1 cellular context compared by ENCODE assay signal in the genomic region with DNA sequence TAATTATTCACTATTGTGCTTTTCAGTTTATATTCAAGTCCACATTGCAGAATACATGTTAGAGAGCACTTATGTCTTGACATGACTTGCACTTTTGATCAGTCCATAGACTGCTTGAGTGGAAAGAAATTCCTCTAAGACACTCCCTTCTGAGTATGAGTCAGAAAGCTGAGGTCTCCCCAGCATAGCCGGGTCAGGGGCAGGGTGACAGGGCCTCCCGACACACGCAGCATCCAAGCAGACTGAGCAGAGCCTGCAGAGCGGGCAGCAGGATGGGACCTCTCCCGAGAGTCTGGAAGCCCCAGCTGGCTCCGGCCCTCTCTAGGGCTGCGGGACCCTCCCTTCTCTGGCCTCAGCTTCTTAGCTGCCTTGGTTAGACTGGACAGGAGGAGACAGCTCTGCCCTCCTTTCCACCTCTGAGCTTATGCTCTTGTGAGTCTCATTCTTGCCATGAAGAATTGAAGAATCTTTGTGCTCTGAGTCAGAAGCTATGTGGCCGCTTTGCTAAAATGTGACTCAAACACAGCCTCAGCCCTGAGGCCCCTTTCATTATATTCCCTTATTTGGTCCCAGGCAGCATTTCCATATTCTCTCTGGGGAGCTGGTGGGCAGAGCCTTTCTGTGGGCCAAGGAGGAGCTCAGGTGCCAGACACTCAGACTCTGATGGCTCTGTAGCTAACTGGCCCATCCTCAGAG.
TF ChIP-seq lines count a peak whose summit lies in the region.

No MANE protein-coding gene starts in this region.

TF ChIP-seq in HEK293, 187 proteins besides CTCF, POLR2A, EP300 and RAD21 (continued from another document):
- TF ChIP-seq, protein P1, sequence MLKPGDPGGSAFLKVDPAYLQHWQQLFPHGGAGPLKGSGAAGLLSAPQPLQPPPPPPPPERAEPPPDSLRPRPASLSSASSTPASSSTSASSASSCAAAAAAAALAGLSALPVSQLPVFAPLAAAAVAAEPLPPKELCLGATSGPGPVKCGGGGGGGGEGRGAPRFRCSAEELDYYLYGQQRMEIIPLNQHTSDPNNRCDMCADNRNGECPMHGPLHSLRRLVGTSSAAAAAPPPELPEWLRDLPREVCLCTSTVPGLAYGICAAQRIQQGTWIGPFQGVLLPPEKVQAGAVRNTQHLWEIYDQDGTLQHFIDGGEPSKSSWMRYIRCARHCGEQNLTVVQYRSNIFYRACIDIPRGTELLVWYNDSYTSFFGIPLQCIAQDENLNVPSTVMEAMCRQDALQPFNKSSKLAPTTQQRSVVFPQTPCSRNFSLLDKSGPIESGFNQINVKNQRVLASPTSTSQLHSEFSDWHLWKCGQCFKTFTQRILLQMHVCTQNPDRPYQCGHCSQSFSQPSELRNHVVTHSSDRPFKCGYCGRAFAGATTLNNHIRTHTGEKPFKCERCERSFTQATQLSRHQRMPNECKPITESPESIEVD (tag by site-specific recombination; IDR thresholded peaks at IDR 0.05), result no peak
- no peak for TF ChIP-seq ZNF274 (IDR thresholded peaks at IDR 0.05; ENCODE audit: low read length)
- no peak for TF ChIP-seq ZNF274 (tag by site-specific recombination; IDR thresholded peaks at IDR 0.05; ENCODE audit: borderline replicate concordance)
- TF ChIP-seq BCL11B (tag by site-specific recombination; IDR thresholded peaks at IDR 0.05; ENCODE audit: low read depth), result no peak
- no peak; the same call in 1 of the 2 replicates for TF ChIP-seq ZBTB48 (tag by site-specific recombination; IDR thresholded peaks at IDR 0.05)
- no peak for TF ChIP-seq ZNF791 (tag by site-specific recombination; IDR thresholded peaks at IDR 0.05)
- peak; percentile 84 for TF ChIP-seq ZNF600 (tag by site-specific recombination; IDR thresholded peaks at IDR 0.05)
- TF ChIP-seq ZNF664 (tag by site-specific recombination; IDR thresholded peaks at IDR 0.05), result no peak
- TF ChIP-seq ZNF768 (tag by site-specific recombination; IDR thresholded peaks at IDR 0.05), result no peak
- no peak for TF ChIP-seq ZNF292 (tag by site-specific recombination; IDR thresholded peaks at IDR 0.05; ENCODE audit: borderline replicate concordance, low read depth)
- no peak for TF ChIP-seq ZNF354C (tag by site-specific recombination; IDR thresholded peaks at IDR 0.05; ENCODE audit: borderline replicate concordance, low read depth)
- TF ChIP-seq SP7 (tag by site-specific recombination; IDR thresholded peaks at IDR 0.05), result 0 out of 2 replicates have a peak, but pooled peaks have one; percentile 55
- no peak for TF ChIP-seq ZNF155 (tag by site-specific recombination; IDR thresholded peaks at IDR 0.05)
- TF ChIP-seq ZNF394 (tag by site-specific recombination; IDR thresholded peaks at IDR 0.05; ENCODE audit: borderline replicate concordance), result no peak; the same call in 1 of the 2 replicates
- TF ChIP-seq ZBTB8A (tag by site-specific recombination; IDR thresholded peaks at IDR 0.05), result 0 out of 2 replicates have a peak, but pooled peaks have one; percentile 10
- TF ChIP-seq, protein P2, sequence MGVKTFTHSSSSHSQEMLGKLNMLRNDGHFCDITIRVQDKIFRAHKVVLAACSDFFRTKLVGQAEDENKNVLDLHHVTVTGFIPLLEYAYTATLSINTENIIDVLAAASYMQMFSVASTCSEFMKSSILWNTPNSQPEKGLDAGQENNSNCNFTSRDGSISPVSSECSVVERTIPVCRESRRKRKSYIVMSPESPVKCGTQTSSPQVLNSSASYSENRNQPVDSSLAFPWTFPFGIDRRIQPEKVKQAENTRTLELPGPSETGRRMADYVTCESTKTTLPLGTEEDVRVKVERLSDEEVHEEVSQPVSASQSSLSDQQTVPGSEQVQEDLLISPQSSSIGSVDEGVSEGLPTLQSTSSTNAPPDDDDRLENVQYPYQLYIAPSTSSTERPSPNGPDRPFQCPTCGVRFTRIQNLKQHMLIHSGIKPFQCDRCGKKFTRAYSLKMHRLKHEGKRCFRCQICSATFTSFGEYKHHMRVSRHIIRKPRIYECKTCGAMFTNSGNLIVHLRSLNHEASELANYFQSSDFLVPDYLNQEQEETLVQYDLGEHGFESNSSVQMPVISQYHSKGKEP (tag by site-specific recombination; IDR thresholded peaks at IDR 0.05), result no peak
- no peak for TF ChIP-seq HOXD13 (CRISPR knock-in tag; IDR thresholded peaks at IDR 0.05; ENCODE audit: borderline replicate concordance)
- TF ChIP-seq ZNF202 (tag by site-specific recombination; IDR thresholded peaks at IDR 0.05; ENCODE audit: borderline replicate concordance), result no peak
- TF ChIP-seq YY1 (tag by site-specific recombination; IDR thresholded peaks at IDR 0.05), result no peak
- TF ChIP-seq ZNF214 (tag by site-specific recombination; IDR thresholded peaks at IDR 0.05; ENCODE audit: borderline replicate concordance), result no peak
- no peak; the same call in 1 of the 2 replicates for TF ChIP-seq FEZF1 (tag by site-specific recombination; IDR thresholded peaks at IDR 0.05)
- TF ChIP-seq, protein P3, sequence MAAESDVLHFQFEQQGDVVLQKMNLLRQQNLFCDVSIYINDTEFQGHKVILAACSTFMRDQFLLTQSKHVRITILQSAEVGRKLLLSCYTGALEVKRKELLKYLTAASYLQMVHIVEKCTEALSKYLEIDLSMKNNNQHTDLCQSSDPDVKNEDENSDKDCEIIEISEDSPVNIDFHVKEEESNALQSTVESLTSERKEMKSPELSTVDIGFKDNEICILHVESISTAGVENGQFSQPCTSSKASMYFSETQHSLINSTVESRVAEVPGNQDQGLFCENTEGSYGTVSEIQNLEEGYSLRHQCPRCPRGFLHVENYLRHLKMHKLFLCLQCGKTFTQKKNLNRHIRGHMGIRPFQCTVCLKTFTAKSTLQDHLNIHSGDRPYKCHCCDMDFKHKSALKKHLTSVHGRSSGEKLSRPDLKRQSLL (tag by site-specific recombination; IDR thresholded peaks at IDR 0.05), result no peak
- TF ChIP-seq ZNF302 (tag by site-specific recombination; IDR thresholded peaks at IDR 0.05; ENCODE audit: low read depth), result no peak
- TF ChIP-seq, protein P4, sequence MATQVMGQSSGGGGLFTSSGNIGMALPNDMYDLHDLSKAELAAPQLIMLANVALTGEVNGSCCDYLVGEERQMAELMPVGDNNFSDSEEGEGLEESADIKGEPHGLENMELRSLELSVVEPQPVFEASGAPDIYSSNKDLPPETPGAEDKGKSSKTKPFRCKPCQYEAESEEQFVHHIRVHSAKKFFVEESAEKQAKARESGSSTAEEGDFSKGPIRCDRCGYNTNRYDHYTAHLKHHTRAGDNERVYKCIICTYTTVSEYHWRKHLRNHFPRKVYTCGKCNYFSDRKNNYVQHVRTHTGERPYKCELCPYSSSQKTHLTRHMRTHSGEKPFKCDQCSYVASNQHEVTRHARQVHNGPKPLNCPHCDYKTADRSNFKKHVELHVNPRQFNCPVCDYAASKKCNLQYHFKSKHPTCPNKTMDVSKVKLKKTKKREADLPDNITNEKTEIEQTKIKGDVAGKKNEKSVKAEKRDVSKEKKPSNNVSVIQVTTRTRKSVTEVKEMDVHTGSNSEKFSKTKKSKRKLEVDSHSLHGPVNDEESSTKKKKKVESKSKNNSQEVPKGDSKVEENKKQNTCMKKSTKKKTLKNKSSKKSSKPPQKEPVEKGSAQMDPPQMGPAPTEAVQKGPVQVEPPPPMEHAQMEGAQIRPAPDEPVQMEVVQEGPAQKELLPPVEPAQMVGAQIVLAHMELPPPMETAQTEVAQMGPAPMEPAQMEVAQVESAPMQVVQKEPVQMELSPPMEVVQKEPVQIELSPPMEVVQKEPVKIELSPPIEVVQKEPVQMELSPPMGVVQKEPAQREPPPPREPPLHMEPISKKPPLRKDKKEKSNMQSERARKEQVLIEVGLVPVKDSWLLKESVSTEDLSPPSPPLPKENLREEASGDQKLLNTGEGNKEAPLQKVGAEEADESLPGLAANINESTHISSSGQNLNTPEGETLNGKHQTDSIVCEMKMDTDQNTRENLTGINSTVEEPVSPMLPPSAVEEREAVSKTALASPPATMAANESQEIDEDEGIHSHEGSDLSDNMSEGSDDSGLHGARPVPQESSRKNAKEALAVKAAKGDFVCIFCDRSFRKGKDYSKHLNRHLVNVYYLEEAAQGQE (tag by site-specific recombination; IDR thresholded peaks at IDR 0.05), result no peak
- TF ChIP-seq PRDM1 (tag by site-specific recombination; IDR thresholded peaks at IDR 0.05), result no peak
- no peak for TF ChIP-seq ZNF239 (tag by site-specific recombination; IDR thresholded peaks at IDR 0.05)
- no peak for TF ChIP-seq ZNF324 (tag by site-specific recombination; IDR thresholded peaks at IDR 0.05)
- 0 out of 2 replicates have a peak, but pooled peaks have one; percentile 19 for TF ChIP-seq ZEB2 (tag by site-specific recombination; IDR thresholded peaks at IDR 0.05)
- TF ChIP-seq ZNF221 (tag by site-specific recombination; IDR thresholded peaks at IDR 0.05; ENCODE audit: borderline replicate concordance), result no peak
- no peak for TF ChIP-seq ZNF792 (tag by site-specific recombination; IDR thresholded peaks at IDR 0.05)
- TF ChIP-seq TRIM28 (IDR thresholded peaks at IDR 0.05; ENCODE audit: borderline replicate concordance, low read length), result no peak
- TF ChIP-seq, protein P5, sequence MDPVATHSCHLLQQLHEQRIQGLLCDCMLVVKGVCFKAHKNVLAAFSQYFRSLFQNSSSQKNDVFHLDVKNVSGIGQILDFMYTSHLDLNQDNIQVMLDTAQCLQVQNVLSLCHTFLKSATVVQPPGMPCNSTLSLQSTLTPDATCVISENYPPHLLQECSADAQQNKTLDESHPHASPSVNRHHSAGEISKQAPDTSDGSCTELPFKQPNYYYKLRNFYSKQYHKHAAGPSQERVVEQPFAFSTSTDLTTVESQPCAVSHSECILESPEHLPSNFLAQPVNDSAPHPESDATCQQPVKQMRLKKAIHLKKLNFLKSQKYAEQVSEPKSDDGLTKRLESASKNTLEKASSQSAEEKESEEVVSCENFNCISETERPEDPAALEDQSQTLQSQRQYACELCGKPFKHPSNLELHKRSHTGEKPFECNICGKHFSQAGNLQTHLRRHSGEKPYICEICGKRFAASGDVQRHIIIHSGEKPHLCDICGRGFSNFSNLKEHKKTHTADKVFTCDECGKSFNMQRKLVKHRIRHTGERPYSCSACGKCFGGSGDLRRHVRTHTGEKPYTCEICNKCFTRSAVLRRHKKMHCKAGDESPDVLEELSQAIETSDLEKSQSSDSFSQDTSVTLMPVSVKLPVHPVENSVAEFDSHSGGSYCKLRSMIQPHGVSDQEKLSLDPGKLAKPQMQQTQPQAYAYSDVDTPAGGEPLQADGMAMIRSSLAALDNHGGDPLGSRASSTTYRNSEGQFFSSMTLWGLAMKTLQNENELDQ (tag by site-specific recombination; IDR thresholded peaks at IDR 0.05; ENCODE audit: low read depth), result no peak
- no peak for TF ChIP-seq ZFP37 (tag by site-specific recombination; IDR thresholded peaks at IDR 0.05)
- TF ChIP-seq OVOL3 (tag by site-specific recombination; IDR thresholded peaks at IDR 0.05), result no peak
- no peak for TF ChIP-seq ZNF549 (tag by site-specific recombination; IDR thresholded peaks at IDR 0.05)
- no peak for TF ChIP-seq ZFP69B (tag by site-specific recombination; IDR thresholded peaks at IDR 0.05)
- no peak for TF ChIP-seq ZSCAN30 (tag by site-specific recombination; IDR thresholded peaks at IDR 0.05)
- TF ChIP-seq ZNF133 (tag by site-specific recombination; IDR thresholded peaks at IDR 0.05), result no peak
- TF ChIP-seq ZNF350 (tag by site-specific recombination; IDR thresholded peaks at IDR 0.05), result no peak
- no peak for TF ChIP-seq ZNF174 (tag by site-specific recombination; IDR thresholded peaks at IDR 0.05)
- no peak for TF ChIP-seq ZNF677 (tag by site-specific recombination; IDR thresholded peaks at IDR 0.05)
- TF ChIP-seq, protein P6, sequence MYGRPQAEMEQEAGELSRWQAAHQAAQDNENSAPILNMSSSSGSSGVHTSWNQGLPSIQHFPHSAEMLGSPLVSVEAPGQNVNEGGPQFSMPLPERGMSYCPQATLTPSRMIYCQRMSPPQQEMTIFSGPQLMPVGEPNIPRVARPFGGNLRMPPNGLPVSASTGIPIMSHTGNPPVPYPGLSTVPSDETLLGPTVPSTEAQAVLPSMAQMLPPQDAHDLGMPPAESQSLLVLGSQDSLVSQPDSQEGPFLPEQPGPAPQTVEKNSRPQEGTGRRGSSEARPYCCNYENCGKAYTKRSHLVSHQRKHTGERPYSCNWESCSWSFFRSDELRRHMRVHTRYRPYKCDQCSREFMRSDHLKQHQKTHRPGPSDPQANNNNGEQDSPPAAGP (tag by site-specific recombination; IDR thresholded peaks at IDR 0.05), result peak; percentile 59
- no peak for TF ChIP-seq ZNF558 (tag by site-specific recombination; IDR thresholded peaks at IDR 0.05)
- TF ChIP-seq ZNF341 (tag by site-specific recombination; IDR thresholded peaks at IDR 0.05; ENCODE audit: low read depth), result no peak
- no peak for TF ChIP-seq ZNF366 (tag by site-specific recombination; conservative IDR thresholded peaks at IDR 0.05)
- no peak for TF ChIP-seq ZNF426 (tag by site-specific recombination; IDR thresholded peaks at IDR 0.05)
- no peak for TF ChIP-seq ZNF266 (tag by site-specific recombination; IDR thresholded peaks at IDR 0.05; ENCODE audit: low read depth)
- TF ChIP-seq ZNF626 (tag by site-specific recombination; IDR thresholded peaks at IDR 0.05), result no peak
- TF ChIP-seq KLF16 (tag by site-specific recombination; IDR thresholded peaks at IDR 0.05), result no peak
- no peak for TF ChIP-seq SCRT1 (tag by site-specific recombination; IDR thresholded peaks at IDR 0.05; ENCODE audit: borderline replicate concordance)
- TF ChIP-seq ZNF132 (tag by site-specific recombination; IDR thresholded peaks at IDR 0.05; ENCODE audit: borderline replicate concordance), result no peak
- no peak for TF ChIP-seq GLI2 (tag by site-specific recombination; IDR thresholded peaks at IDR 0.05; ENCODE audit: borderline replicate concordance, low read depth)
TF ChIP-seq in HEK293: peak in this region for 12.
